2 cellular contexts compared by ENCODE assay signal in genomic region chr5:1806199-1806598, GRCh38.
A peak's percentile ranks its signal among the peaks of the same experiment; 100 is the strongest.
TF ChIP-seq lines count a peak whose summit lies in the region.

No MANE protein-coding gene starts in this region.

TF ChIP-seq in K562, 482 proteins besides CTCF, POLR2A, EP300 and RAD21:
- TF ChIP-seq E2F1 (CRISPR knock-in tag; IDR thresholded peaks at IDR 0.05) (no peak), RBFOX2 (IDR thresholded peaks at IDR 0.05; ENCODE audit: low read depth, low read length) (peak; percentile 45), MCM7 (IDR thresholded peaks at IDR 0.05) (no peak), DEAF1 (CRISPR knock-in tag; IDR thresholded peaks at IDR 0.05) (no peak), KDM4B (IDR thresholded peaks at IDR 0.05; ENCODE audit: borderline replicate concordance in 2 of 2, low read depth in 1 of 2) (no peak), ILK (tag; IDR thresholded peaks at IDR 0.05; ENCODE audit: borderline replicate concordance, low read depth) (no peak)

TF ChIP-seq in SK-N-SH, 30 proteins besides CTCF, POLR2A, EP300 and RAD21:
- TF ChIP-seq FOXJ3 (CRISPR knock-in tag; IDR thresholded peaks at IDR 0.05) (no peak), MAX (IDR thresholded peaks at IDR 0.05; ENCODE audit: low read depth) (no peak), USF2 (IDR thresholded peaks at IDR 0.05; ENCODE audit: borderline replicate concordance, low read depth, low read length) (no peak), REST (IDR thresholded peaks at IDR 0.05; ENCODE audit: low read depth, low read length) (no peak), POLR2AphosphoS5 (IDR thresholded peaks at IDR 0.05; ENCODE audit: low read depth, low read length) (no peak), MXI1 (IDR thresholded peaks at IDR 0.05; ENCODE audit: low read depth, low read length) (no peak), NFIC (IDR thresholded peaks at IDR 0.05; ENCODE audit: borderline replicate concordance) (no peak), USF1 (IDR thresholded peaks at IDR 0.05; ENCODE audit: borderline replicate concordance, low read depth) (no peak), TCF12 (IDR thresholded peaks at IDR 0.05) (no peak), RXRA (IDR thresholded peaks at IDR 0.05; ENCODE audit: borderline replicate concordance, low read depth) (no peak)
TF ChIP-seq in SK-N-SH: peak in this region for 0.
